In the genomic region with DNA sequence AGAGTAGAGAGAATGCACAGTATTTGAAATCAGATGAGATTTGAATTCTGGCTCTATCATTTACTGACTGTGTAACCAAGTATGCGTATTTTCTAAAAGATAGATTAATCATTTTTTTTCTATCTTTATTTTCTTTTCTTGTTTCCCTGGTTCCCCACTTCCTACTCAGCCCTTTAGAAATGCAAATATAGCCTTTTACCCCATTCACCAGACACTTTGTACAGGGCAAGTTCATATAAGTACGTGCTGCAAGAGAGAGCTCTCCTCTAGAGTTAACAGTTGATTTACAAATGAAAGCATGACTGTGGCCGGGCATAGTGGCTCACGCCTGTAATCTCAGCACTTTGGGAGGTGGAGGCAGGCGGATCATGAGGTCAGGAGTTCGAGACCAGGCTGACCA, we compare ENCODE assay signal across 2 cellular contexts.
TF ChIP-seq lines count a peak whose summit lies in the region.

No MANE protein-coding gene starts in this region.

TF ChIP-seq in liver, 16 proteins besides CTCF, POLR2A, EP300 and RAD21:
- TF ChIP-seq, protein P1, sequence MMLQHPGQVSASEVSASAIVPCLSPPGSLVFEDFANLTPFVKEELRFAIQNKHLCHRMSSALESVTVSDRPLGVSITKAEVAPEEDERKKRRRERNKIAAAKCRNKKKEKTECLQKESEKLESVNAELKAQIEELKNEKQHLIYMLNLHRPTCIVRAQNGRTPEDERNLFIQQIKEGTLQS (IDR thresholded peaks at IDR 0.05): no peak
- peak in 1 of 2 donors; percentile 13 for TF ChIP-seq JUND (IDR thresholded peaks at IDR 0.05)
- TF ChIP-seq FOXA2 (IDR thresholded peaks at IDR 0.05): peak; percentile 27
- TF ChIP-seq, protein P2, sequence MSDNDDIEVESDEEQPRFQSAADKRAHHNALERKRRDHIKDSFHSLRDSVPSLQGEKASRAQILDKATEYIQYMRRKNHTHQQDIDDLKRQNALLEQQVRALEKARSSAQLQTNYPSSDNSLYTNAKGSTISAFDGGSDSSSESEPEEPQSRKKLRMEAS (IDR thresholded peaks at IDR 0.05): peak; percentile 17
- TF ChIP-seq EGR1 (IDR thresholded peaks at IDR 0.05; ENCODE audit: low read depth in 2 of 2): no peak
- no peak for TF ChIP-seq YY1 (IDR thresholded peaks at IDR 0.05)
- no peak for TF ChIP-seq NR2F2 (IDR thresholded peaks at IDR 0.05)
- TF ChIP-seq GABPA (IDR thresholded peaks at IDR 0.05 in 1 of 2, conservative IDR thresholded peaks at IDR 0.05 in 1 of 2): no peak
- TF ChIP-seq, protein P3, sequence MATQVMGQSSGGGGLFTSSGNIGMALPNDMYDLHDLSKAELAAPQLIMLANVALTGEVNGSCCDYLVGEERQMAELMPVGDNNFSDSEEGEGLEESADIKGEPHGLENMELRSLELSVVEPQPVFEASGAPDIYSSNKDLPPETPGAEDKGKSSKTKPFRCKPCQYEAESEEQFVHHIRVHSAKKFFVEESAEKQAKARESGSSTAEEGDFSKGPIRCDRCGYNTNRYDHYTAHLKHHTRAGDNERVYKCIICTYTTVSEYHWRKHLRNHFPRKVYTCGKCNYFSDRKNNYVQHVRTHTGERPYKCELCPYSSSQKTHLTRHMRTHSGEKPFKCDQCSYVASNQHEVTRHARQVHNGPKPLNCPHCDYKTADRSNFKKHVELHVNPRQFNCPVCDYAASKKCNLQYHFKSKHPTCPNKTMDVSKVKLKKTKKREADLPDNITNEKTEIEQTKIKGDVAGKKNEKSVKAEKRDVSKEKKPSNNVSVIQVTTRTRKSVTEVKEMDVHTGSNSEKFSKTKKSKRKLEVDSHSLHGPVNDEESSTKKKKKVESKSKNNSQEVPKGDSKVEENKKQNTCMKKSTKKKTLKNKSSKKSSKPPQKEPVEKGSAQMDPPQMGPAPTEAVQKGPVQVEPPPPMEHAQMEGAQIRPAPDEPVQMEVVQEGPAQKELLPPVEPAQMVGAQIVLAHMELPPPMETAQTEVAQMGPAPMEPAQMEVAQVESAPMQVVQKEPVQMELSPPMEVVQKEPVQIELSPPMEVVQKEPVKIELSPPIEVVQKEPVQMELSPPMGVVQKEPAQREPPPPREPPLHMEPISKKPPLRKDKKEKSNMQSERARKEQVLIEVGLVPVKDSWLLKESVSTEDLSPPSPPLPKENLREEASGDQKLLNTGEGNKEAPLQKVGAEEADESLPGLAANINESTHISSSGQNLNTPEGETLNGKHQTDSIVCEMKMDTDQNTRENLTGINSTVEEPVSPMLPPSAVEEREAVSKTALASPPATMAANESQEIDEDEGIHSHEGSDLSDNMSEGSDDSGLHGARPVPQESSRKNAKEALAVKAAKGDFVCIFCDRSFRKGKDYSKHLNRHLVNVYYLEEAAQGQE (IDR thresholded peaks at IDR 0.05): no peak
- TF ChIP-seq FOXA1 (IDR thresholded peaks at IDR 0.05): no peak
- TF ChIP-seq, protein P4, sequence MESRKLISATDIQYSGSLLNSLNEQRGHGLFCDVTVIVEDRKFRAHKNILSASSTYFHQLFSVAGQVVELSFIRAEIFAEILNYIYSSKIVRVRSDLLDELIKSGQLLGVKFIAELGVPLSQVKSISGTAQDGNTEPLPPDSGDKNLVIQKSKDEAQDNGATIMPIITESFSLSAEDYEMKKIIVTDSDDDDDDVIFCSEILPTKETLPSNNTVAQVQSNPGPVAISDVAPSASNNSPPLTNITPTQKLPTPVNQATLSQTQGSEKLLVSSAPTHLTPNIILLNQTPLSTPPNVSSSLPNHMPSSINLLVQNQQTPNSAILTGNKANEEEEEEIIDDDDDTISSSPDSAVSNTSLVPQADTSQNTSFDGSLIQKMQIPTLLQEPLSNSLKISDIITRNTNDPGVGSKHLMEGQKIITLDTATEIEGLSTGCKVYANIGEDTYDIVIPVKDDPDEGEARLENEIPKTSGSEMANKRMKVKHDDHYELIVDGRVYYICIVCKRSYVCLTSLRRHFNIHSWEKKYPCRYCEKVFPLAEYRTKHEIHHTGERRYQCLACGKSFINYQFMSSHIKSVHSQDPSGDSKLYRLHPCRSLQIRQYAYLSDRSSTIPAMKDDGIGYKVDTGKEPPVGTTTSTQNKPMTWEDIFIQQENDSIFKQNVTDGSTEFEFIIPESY (IDR thresholded peaks at IDR 0.05): no peak
- peak; percentile 39 to 54 for TF ChIP-seq RXRA (IDR thresholded peaks at IDR 0.05)
- TF ChIP-seq HNF4A (conservative IDR thresholded peaks at IDR 0.05): peak; percentile 42 to 66
- no peak for TF ChIP-seq HNF4G (IDR thresholded peaks at IDR 0.05)
- peak; percentile 46 for TF ChIP-seq TAF1 (conservative IDR thresholded peaks at IDR 0.05)
- peak; percentile 35 for TF ChIP-seq SP1 (IDR thresholded peaks at IDR 0.05)

TF ChIP-seq in HepG2, 621 proteins besides CTCF, POLR2A, EP300 and RAD21:
- TF ChIP-seq, protein P5, sequence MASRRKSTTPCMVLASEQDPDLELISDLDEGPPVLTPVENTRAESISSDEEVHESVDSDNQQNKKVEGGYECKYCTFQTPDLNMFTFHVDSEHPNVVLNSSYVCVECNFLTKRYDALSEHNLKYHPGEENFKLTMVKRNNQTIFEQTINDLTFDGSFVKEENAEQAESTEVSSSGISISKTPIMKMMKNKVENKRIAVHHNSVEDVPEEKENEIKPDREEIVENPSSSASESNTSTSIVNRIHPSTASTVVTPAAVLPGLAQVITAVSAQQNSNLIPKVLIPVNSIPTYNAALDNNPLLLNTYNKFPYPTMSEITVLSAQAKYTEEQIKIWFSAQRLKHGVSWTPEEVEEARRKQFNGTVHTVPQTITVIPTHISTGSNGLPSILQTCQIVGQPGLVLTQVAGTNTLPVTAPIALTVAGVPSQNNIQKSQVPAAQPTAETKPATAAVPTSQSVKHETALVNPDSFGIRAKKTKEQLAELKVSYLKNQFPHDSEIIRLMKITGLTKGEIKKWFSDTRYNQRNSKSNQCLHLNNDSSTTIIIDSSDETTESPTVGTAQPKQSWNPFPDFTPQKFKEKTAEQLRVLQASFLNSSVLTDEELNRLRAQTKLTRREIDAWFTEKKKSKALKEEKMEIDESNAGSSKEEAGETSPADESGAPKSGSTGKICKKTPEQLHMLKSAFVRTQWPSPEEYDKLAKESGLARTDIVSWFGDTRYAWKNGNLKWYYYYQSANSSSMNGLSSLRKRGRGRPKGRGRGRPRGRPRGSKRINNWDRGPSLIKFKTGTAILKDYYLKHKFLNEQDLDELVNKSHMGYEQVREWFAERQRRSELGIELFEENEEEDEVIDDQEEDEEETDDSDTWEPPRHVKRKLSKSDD (CRISPR knock-in tag; IDR thresholded peaks at IDR 0.05; ENCODE audit: low read depth): no peak
- TF ChIP-seq ONECUT2 (CRISPR knock-in tag; IDR thresholded peaks at IDR 0.05) (no peak), ELF3 (CRISPR knock-in tag; IDR thresholded peaks at IDR 0.05) (no peak), FOXO1 (CRISPR knock-in tag; IDR thresholded peaks at IDR 0.05) (no peak), ZNF772 (CRISPR knock-in tag; IDR thresholded peaks at IDR 0.05) (no peak)
- TF ChIP-seq, protein P6, sequence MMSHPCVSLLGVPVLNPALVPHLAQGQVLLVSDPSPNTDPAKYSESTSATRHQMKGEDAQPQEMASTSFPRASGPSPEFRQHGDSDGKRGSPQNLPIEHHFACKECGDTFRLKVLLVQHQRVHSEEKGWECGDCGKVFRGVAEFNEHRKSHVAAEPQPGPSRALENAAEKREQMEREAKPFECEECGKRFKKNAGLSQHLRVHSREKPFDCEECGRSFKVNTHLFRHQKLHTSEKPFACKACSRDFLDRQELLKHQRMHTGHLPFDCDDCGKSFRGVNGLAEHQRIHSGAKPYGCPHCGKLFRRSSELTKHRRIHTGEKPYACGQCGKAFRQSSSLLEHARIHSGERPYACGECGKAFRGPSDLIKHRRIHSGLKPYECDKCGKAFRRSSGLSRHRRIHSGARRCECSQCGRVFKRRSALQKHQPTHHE (CRISPR knock-in tag; IDR thresholded peaks at IDR 0.05; ENCODE audit: borderline replicate concordance): no peak
